In the genomic region with DNA sequence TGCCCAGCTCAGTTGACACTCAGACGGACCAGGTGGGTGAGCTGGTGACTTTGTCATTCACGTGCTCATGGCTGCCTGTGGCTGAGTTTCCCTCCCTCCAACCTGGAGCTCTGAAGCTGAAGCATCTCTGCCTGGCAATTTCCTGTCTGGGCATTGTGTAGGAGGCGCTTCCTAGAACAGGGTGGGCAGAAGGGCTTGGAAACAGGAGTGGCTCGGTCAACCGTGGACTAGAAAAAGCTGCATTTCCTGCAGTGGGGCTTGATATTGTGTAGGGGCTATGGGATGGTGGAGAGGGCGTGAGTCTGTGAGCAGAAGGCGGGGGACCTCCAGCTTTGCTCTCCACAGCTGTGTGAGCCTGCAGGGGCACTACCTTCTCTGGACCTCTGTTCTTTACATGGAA, we compare ENCODE assay signal across 26 cellular contexts.
"Had no signal": no experiment of that assay in that cellular context is flagged by ENCODE, and none has a peak within 500 bp of the region (broad histone marks: within the 10 kb centered on the region; RNA-seq: fewer than 3 reads in every experiment).

No MANE protein-coding gene starts in this region.

- ATAC-seq: activated naive CD8-positive, alpha-beta T cell treated with anti-CD3 and anti-CD28 coated beads, Interleukin-2, amount 50 U/mL, for 24 hours; activated T-cell treated with anti-CD3 and anti-CD28 coated beads, Interleukin-2, amount 50 U/mL, for 4 hours; activated T-helper 17 cell treated with anti-CD3 and anti-CD28 coated beads, Interleukin-2, amount 50 U/mL, for 72 hours; effector memory CD8-positive, alpha-beta T cell; heart left ventricle; mucosa of descending colon; natural killer cell treated with Interleukin-12 subunit alpha and Interleukin-12 subunit beta and Interleukin-15 and Interleukin-18, amount 100 ng/mL, for 72 hours; right cardiac atrium; stimulated activated naive B cell treated with anti-CD40 and anti-IgM and Interleukin-4, amounts not matched to agents 10 μg/mL and 1 μg/mL and 100 μg/mL, for 72 hours had no signal

- DNase-seq: activated CD4-positive, alpha-beta memory T cell treated with anti-CD3 and anti-CD28 coated beads, Interleukin-2, amount 10 ng/mL, durations not matched to agents 7 days and 5 days; activated CD4-positive, alpha-beta T cell treated with anti-CD3 and anti-CD28 coated beads, Interleukin-2, amount 10 ng/mL, durations not matched to agents 24 days and 14 days; activated CD4-positive, CD25-positive, alpha-beta regulatory T cell treated with anti-CD3 and anti-CD28 coated beads, Interleukin-2, amount 50 U/mL, for 72 hours; activated gamma-delta T cell treated with Interleukin-2 at 50 U/mL for 16 hours; activated naive CD8-positive, alpha-beta T cell treated with anti-CD3 and anti-CD28 coated beads, Interleukin-2, amount 50 U/mL, for 24 hours; activated T-cell treated with anti-CD3 and anti-CD28 coated beads, Interleukin-2, amount 50 U/mL, for 4 hours; amygdala; caudate nucleus; cortex of kidney; effector memory CD8-positive, alpha-beta T cell; heart left ventricle; hypothalamus; immature natural killer cell; kidney; left ventricle myocardium inferior; mesendoderm; mucosa of descending colon; right cardiac atrium; stimulated activated CD4-positive, alpha-beta T cell treated with anti-CD3 and anti-CD28 coated beads, Interleukin-15, amount 100 ng/mL, for 24 hours; stimulated activated CD4-positive, alpha-beta T cell treated with anti-CD3 and anti-CD28 coated beads, Interleukin-2, amount 100 ng/mL, for 24 hours; stimulated activated naive B cell treated with anti-CD40 and anti-IgM and Interleukin-4, amounts not matched to agents 10 μg/mL and 1 μg/mL and 100 μg/mL, for 72 hours; stomach; thyroid gland; upper lobe of left lung had no signal
